1 cellular context compared by ENCODE assay signal in the genomic region with DNA sequence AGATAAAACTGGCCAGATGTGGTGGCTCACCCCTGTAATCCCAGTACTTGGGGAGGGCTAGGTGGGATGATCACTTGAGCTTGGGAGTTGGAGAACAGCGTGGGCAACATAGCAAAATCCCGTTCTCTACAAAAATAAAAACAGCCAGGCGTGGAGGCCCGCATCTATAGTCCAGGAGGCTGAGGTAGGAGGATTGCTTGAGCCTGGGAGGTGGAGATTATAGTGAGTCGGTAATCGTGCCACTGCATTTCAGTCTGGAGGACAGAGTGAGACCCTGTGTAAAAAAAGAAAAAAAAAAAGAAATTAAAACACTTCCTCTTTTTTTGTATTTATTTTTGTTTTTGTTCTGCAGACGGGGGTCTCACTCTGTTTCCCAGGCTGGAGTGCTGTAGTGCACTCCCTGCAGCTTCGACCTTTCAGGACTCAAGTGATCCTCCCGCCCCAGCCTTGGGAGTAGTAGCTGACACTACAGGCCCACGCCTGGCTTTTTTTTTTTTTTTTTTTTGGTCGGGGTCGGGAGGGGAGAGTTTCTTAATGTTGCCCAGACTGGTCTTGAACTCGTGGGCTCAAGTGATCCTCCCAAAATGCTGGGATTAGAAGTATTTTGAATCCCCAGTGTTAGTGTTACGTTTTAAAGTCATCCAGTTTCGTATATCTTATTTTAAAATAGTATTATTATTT.
TF ChIP-seq lines count a peak whose summit lies in the region.

No MANE protein-coding gene starts in this region.

TF ChIP-seq in GM12878, 131 proteins besides CTCF, POLR2A, EP300 and RAD21:
- TF ChIP-seq POLR2AphosphoS5 (IDR thresholded peaks at IDR 0.05; ENCODE audit: low read length): no peak
- TF ChIP-seq NRF1 (conservative IDR thresholded peaks at IDR 0.05; ENCODE audit: low read depth, low read length): no peak
- TF ChIP-seq BMI1 (IDR thresholded peaks at IDR 0.05; ENCODE audit: borderline replicate concordance): no peak
- TF ChIP-seq LARP7 (IDR thresholded peaks at IDR 0.05): no peak
- no peak for TF ChIP-seq PML (IDR thresholded peaks at IDR 0.05; ENCODE audit: low read length)
- TF ChIP-seq, protein P1, sequence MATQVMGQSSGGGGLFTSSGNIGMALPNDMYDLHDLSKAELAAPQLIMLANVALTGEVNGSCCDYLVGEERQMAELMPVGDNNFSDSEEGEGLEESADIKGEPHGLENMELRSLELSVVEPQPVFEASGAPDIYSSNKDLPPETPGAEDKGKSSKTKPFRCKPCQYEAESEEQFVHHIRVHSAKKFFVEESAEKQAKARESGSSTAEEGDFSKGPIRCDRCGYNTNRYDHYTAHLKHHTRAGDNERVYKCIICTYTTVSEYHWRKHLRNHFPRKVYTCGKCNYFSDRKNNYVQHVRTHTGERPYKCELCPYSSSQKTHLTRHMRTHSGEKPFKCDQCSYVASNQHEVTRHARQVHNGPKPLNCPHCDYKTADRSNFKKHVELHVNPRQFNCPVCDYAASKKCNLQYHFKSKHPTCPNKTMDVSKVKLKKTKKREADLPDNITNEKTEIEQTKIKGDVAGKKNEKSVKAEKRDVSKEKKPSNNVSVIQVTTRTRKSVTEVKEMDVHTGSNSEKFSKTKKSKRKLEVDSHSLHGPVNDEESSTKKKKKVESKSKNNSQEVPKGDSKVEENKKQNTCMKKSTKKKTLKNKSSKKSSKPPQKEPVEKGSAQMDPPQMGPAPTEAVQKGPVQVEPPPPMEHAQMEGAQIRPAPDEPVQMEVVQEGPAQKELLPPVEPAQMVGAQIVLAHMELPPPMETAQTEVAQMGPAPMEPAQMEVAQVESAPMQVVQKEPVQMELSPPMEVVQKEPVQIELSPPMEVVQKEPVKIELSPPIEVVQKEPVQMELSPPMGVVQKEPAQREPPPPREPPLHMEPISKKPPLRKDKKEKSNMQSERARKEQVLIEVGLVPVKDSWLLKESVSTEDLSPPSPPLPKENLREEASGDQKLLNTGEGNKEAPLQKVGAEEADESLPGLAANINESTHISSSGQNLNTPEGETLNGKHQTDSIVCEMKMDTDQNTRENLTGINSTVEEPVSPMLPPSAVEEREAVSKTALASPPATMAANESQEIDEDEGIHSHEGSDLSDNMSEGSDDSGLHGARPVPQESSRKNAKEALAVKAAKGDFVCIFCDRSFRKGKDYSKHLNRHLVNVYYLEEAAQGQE (IDR thresholded peaks at IDR 0.05; ENCODE audit: low read depth, low read length): no peak
- TF ChIP-seq NR2C2 (IDR thresholded peaks at IDR 0.05; ENCODE audit: borderline replicate concordance, control insufficient read depth, insufficient read length, low read depth): no peak
- no peak for TF ChIP-seq EGR1 (IDR thresholded peaks at IDR 0.05; ENCODE audit: borderline replicate concordance in 1 of 2, low read depth in 2 of 2, low read length in 2 of 2)
- TF ChIP-seq SPI1 (IDR thresholded peaks at IDR 0.05; ENCODE audit: borderline replicate concordance, insufficient read depth, low read depth, low read length): peak; percentile 67
- TF ChIP-seq, protein P2, sequence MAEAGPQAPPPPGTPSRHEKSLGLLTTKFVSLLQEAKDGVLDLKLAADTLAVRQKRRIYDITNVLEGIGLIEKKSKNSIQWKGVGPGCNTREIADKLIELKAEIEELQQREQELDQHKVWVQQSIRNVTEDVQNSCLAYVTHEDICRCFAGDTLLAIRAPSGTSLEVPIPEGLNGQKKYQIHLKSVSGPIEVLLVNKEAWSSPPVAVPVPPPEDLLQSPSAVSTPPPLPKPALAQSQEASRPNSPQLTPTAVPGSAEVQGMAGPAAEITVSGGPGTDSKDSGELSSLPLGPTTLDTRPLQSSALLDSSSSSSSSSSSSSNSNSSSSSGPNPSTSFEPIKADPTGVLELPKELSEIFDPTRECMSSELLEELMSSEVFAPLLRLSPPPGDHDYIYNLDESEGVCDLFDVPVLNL (IDR thresholded peaks at IDR 0.05; ENCODE audit: low read depth, low read length): no peak
- TF ChIP-seq WRNIP1 (IDR thresholded peaks at IDR 0.05; ENCODE audit: borderline replicate concordance, low read depth, low read length): 0 out of 2 replicates have a peak, but pooled peaks have one; percentile 31
- 0 out of 2 replicates have a peak, but pooled peaks have one; percentile 1 for TF ChIP-seq SIN3A (IDR thresholded peaks at IDR 0.05; ENCODE audit: low read depth, low read length)
- no peak for TF ChIP-seq POU2F2 (IDR thresholded peaks at IDR 0.05; ENCODE audit: borderline replicate concordance, low read depth, low read length)
